ENCODE assay signal across 8 cellular contexts in the genomic region with DNA sequence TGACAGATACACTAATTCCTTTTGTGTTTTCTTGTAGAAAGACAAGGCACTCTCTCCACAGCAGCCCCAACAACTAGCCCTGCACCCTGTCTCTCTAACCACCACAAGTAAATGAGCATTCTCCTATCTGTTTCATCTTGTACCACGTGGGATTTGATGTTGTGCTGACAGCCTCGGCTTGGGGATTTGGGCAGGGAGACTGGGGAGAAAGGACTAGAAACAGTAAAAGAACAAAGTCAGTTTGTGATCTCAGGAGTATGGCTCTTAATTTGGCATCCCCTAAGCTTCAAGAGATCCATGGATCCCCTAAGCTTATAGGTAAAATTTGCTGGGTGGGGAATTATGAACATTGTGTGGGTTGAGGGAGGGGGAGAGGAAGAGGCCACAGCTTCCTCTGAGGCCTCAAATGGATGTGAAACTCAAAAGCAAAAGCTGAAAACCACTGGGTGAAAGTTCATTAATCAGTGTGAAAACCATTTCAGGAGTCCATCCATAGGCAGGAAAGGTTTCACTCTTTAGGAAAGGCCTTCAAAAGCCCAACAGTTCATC. TPM values are rescaled to one million over a fixed set of nuclear protein-coding genes. Genes with fewer than 3 reads are reported as not detected.
DNase-seq lines count a peak whose midpoint lies in the region; ATAC-seq and TF ChIP-seq lines count a peak whose summit lies in the region.

No MANE protein-coding gene starts in this region.

- no peak overlapping the region for H3K4me3 Mint-ChIP-seq in chondrocyte (ENCODE audit: unreplicated experiment)

- H3K4me1 Mint-ChIP-seq in chondrocyte (ENCODE audit: low read depth) = peaks cover 21% of the 10 kb centered on the region

- no peaks in the 10 kb centered on the region for H3K9me3 Mint-ChIP-seq in chondrocyte (ENCODE audit: low read depth)

- H3K27me3 ChIP-seq in Peyer's patch (no peaks in the 10 kb centered on the region), lower lobe of right lung (ENCODE audit: low read depth) (no peaks in the 10 kb centered on the region), dorsolateral prefrontal cortex (no peaks in the 10 kb centered on the region)

- TF ChIP-seq CTCF in GM13977 (IDR thresholded peaks at IDR 0.05; ENCODE audit: extremely low read depth, insufficient read depth, missing control alignments) (no peak), Peyer's patch (IDR thresholded peaks at IDR 0.05) (no peak), lower lobe of right lung (IDR thresholded peaks at IDR 0.05) (no peak), chondrocyte (IDR thresholded peaks at IDR 0.05) (no peak), dorsolateral prefrontal cortex (IDR thresholded peaks at IDR 0.05 in 54 of 56, conservative IDR thresholded peaks at IDR 0.05 in 2 of 56; ENCODE audit: low read depth in 1 of 56, partially characterized antibody in 56 of 56) (no peak)

- H3K4me3 ChIP-seq in Peyer's patch (no peak overlapping the region), lower lobe of right lung (no peak overlapping the region), dorsolateral prefrontal cortex (peak overlapping the region in 4 of 59 donors; percentile 2 to 55 (median 22))

- TF ChIP-seq POLR2A in Peyer's patch (IDR thresholded peaks at IDR 0.05) = no peak

- H3K36me3 ChIP-seq in Peyer's patch (peaks cover 0 to 5% (median 0%) of the 10 kb centered on the region in 3 donors), lower lobe of right lung (peaks cover 12% of the 10 kb centered on the region)

- in situ Hi-C loops in GM13977 (cut with MboI; ENCODE audit: low pct_unique_long_range_greater_than_20kb, low sequenced_read_pairs, unreplicated experiment) = no loop called here

- DNase-seq in GM13977 (ENCODE audit: low spot score) (peak; percentile 40), Peyer's patch (peak in 2 of 3 donors; percentile 67 to 68), lower lobe of right lung (no peak), chondrocyte (ENCODE audit: low spot score) (no peak), dorsolateral prefrontal cortex (no peak)

- peaks cover 0 to 12% (median 6%) of the 10 kb centered on the region in 4 donors for H3K4me1 ChIP-seq in Peyer's patch
- H3K4me1 ChIP-seq in lower lobe of right lung = peaks cover 35% of the 10 kb centered on the region

- peak overlapping the region; percentile 24 to 66 (median 59) for H3K27ac ChIP-seq in Peyer's patch
- peak overlapping the region; percentile 83 for H3K27ac ChIP-seq in lower lobe of right lung
- peak overlapping the region in 26 of 59 donors; percentile 1 to 68 (median 25) for H3K27ac ChIP-seq in dorsolateral prefrontal cortex

- H3K27ac Mint-ChIP-seq in chondrocyte (ENCODE audit: unreplicated experiment) = no peak overlapping the region

- H3K9me3 ChIP-seq in Peyer's patch (no peaks in the 10 kb centered on the region), lower lobe of right lung (no peaks in the 10 kb centered on the region)

- intact Hi-C loops in lower lobe of right lung (cut with DNase I) (no loop called here), dorsolateral prefrontal cortex (cut with DNase I) (no loop called here)

- peak; percentile 69 for ATAC-seq in HG02571 (IDR thresholded peaks at IDR 0.05; ENCODE audit: unreplicated experiment)
- ATAC-seq in lower lobe of right lung = peak; percentile 37 to 48
- no peak for ATAC-seq in HG02588 (IDR thresholded peaks at IDR 0.05; ENCODE audit: unreplicated experiment)
- no peak for ATAC-seq in GM21526 (IDR thresholded peaks at IDR 0.05; ENCODE audit: low FRiP score, unreplicated experiment)

- H3K27me3 Mint-ChIP-seq in chondrocyte (ENCODE audit: low read depth) = peaks cover 1% of the 10 kb centered on the region

- peaks cover 5% of the 10 kb centered on the region for H3K36me3 Mint-ChIP-seq in chondrocyte (ENCODE audit: low read depth)

RNA-seq across cellular contexts. Expression of a gene that starts 3.1 kb away (rescaled TPM):
- total RNA-seq in Peyer's patch (10 to 100 TPM in 1 of 4 donors, 1 to 10 TPM in 3; 3.9 to 30.5 (median 6.8) TPM), lower lobe of right lung (135 TPM), chondrocyte (0.17 to 0.34 TPM in 2 of 3 replicates, not detected in the other), dorsolateral prefrontal cortex (10 to 100 TPM in 62 of 120 experiments, 1 to 10 TPM in 58; 3.8 to 34.3 (median 10.2) TPM)

RNA-seq across cellular contexts. Expression of a gene that starts 26.6 kb away (rescaled TPM):
- total RNA-seq in Peyer's patch (10 to 100 TPM in 1 of 4 donors, 1 to 10 TPM in 2, not detected in 1; 2.3 to 14.9 (median 4.7) TPM), lower lobe of right lung (10.3 TPM), chondrocyte (not detected in 3 replicates), dorsolateral prefrontal cortex (10 to 100 TPM in 39 of 120 experiments, 1 to 10 TPM in 80, under 1 TPM in 1; 0.57 to 20.1 (median 8.2) TPM)

RNA-seq across cellular contexts. Expression of a gene that starts 26.6 kb away (rescaled TPM):
- total RNA-seq in Peyer's patch (10 to 100 TPM in 1 of 4 donors, 1 to 10 TPM in 2, not detected in 1; 2.1 to 27.2 (median 6.4) TPM), lower lobe of right lung (9.0 TPM), chondrocyte (not detected in 3 replicates), dorsolateral prefrontal cortex (10 to 100 TPM in 97 of 120 experiments, 1 to 10 TPM in 23; 4.3 to 47.2 (median 14.8) TPM)

RNA-seq across cellular contexts. Expression of a gene that starts 27.6 kb away (rescaled TPM):
- total RNA-seq in Peyer's patch (100 to 1,000 TPM in 3 of 4 donors, 10 to 100 TPM in 1; 86.6 to 271 (median 136) TPM), lower lobe of right lung (157 TPM), chondrocyte (145 to 183 TPM (median 147 TPM) in 3 replicates), dorsolateral prefrontal cortex (100 to 1,000 TPM; 111 to 247 (median 179) TPM)

RNA-seq across cellular contexts. Expression of a gene that starts 27.8 kb away (rescaled TPM):
- total RNA-seq in Peyer's patch (10 to 100 TPM; 19.0 to 33.0 (median 26.4) TPM), lower lobe of right lung (15.1 TPM), chondrocyte (19.2 to 25.9 TPM (median 19.5 TPM) in 3 replicates), dorsolateral prefrontal cortex (10 to 100 TPM; 13.6 to 29.7 (median 21.9) TPM)

Comparison
In these comparisons a context has a peak if more than half of its experiments do, and no peak if none do; other contexts are left out.
1. DNase-seq: peak in GM13977 (single experiment) and Peyer's patch (2 of 3); none in lower lobe of right lung (single experiment), chondrocyte (single experiment) and dorsolateral prefrontal cortex (0 of 10).
2. ATAC-seq: peak in HG02571 (single experiment) and lower lobe of right lung (2 of 2); none in HG02588 (single experiment) and GM21526 (single experiment).